In the genomic region with DNA sequence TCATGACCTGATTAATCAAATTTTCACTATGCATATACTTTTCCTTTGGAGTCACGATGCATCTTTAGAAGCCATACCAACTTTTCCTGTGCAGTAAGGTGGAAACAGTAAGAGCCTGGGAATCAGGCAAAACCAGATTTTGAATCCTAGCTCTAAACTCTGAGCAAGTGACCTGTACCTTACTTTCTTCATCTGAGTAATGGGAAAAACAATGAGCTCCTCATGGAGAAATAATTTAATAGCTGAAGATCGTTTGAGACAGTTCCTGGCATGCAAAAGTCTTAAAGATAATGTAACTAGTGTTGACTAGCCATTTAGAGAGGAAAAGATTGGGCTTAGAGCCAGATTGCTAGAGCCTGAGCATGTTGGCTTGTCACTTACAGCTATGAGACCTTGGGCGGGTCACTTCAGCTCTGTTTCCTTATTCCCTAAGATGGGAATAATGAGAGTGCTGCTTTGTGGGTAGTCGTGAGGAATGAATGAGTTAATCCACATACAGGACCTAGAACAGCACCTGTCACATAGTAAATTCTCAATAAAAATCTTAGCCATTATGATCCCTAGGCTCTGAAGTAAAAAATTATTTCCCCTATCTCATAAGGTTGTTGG, we compare ENCODE assay signal across 17 cellular contexts. TPM values are rescaled to one million over a fixed set of nuclear protein-coding genes. Genes with fewer than 3 reads are reported as not detected.
DNase-seq lines count a peak whose midpoint lies in the region; ATAC-seq, FAIRE-seq and TF ChIP-seq lines count a peak whose summit lies in the region.
"Had no signal": no experiment of that assay in that cellular context is flagged by ENCODE, and none has a peak within 500 bp of the region (broad histone marks: within the 10 kb centered on the region; RNA-seq: fewer than 3 reads in every experiment).

No MANE protein-coding gene starts in this region.

- H3K27me3 ChIP-seq in IMR-90 (ENCODE audit: control insufficient read depth, insufficient read depth, low read length) (no peaks in the 10 kb centered on the region), psoas muscle (ENCODE audit: insufficient read depth in 3 of 3, low read length in 2 of 3) (no peaks in the 10 kb centered on the region)
- H3K27me3 ChIP-seq: BLaER1 had no signal

- 77% methylated on average over 3 of the region's 4 CpGs for WGBS in A549 (ENCODE audit: missing lambda C conversion rate)
- WGBS in IMR-90 (ENCODE audit: extremely low coverage in 2 of 2, insufficient read length in 1 of 2), 2 experiments, result no CpG with 5 or more reads among the region's 4 CpGs
- 43 to 53% (median 47%) methylated on average over 4 of the region's 4 CpGs for WGBS in psoas muscle, 3 donors

- 0 out of 2 replicates have a peak overlapping the region, but pooled peaks have one; percentile 64 for H2BK20ac ChIP-seq in IMR-90 (ENCODE audit: low read depth, low read length)

- no peak overlapping the region for H3K4me3 Mint-ChIP-seq in glutamatergic neuron (ENCODE audit: unreplicated experiment)
- H3K4me3 Mint-ChIP-seq: CD8-positive, alpha-beta memory T cell; H9 had no signal

- H3K9me3 Mint-ChIP-seq in glutamatergic neuron (ENCODE audit: unreplicated experiment), result no peaks in the 10 kb centered on the region
- H3K9me3 Mint-ChIP-seq: CD8-positive, alpha-beta memory T cell; H9 had no signal

- 0 out of 2 replicates have a peak overlapping the region, but pooled peaks have one; percentile 43 for H2AK5ac ChIP-seq in IMR-90 (ENCODE audit: low read depth, low read length)

- peak overlapping the region; percentile 38; the same call in 1 of the 2 replicates for H2BK120ac ChIP-seq in IMR-90 (ENCODE audit: low read depth, low read length)

- no peak for TF ChIP-seq EP300 in A549 (IDR thresholded peaks at IDR 0.05)

- no peak overlapping the region for H2AK9ac ChIP-seq in IMR-90 (replicated peaks; ENCODE audit: low read depth, low read length, poor library complexity)

- H3K79me1 ChIP-seq in IMR-90 (ENCODE audit: low read depth in 1 of 2, low read length in 2 of 2), result no peaks in the 10 kb centered on the region

- no peak overlapping the region for H3K14ac ChIP-seq in IMR-90 (replicated peaks; ENCODE audit: low read depth, low read length)

- H3K4ac ChIP-seq in IMR-90 (ENCODE audit: low read depth, low read length), result no peak overlapping the region

- BruUV-seq in IMR-90 (replicated peaks; lab: Mats Ljungman, UMichigan), result no TSS peak

- peaks cover 20% of the 10 kb centered on the region for H3K4me1 ChIP-seq in A549
- peaks cover 2% of the 10 kb centered on the region; the same call in 1 of the 2 replicates for H3K4me1 ChIP-seq in IMR-90 (ENCODE audit: control insufficient read depth, insufficient read depth, low read length)
- H3K4me1 ChIP-seq in psoas muscle, result peaks cover 31% of the 10 kb centered on the region
- H3K4me1 ChIP-seq: BLaER1 had no signal

- H2AFZ ChIP-seq in IMR-90 (replicated peaks; ENCODE audit: low read length, poor library complexity), result no peak overlapping the region

- no peaks in the 10 kb centered on the region for H3K9me1 ChIP-seq in IMR-90 (ENCODE audit: insufficient read depth, low read length)

- DNase-seq in A549 (ENCODE audit: low read depth in 1 of 2, low spot score in 1 of 2) (no peak), IMR-90 (no peak), psoas muscle (no peak), COR-L47 (lab: John Stamatoyannopoulos, UW) (no peak), glutamatergic neuron (no peak)
- DNase-seq: AML-193; CD8-positive, alpha-beta memory T cell; DMS53; GOT3; H9 had no signal

- peak overlapping the region; percentile 66 for H3K4me2 ChIP-seq in A549
- H3K4me2 ChIP-seq in IMR-90 (ENCODE audit: low read depth, low read length), result no peak overlapping the region
- H3K4me2 ChIP-seq: BLaER1 had no signal

- TF ChIP-seq POLR2A in A549 (IDR thresholded peaks at IDR 0.05; ENCODE audit: low read length) (no peak), IMR-90 (IDR thresholded peaks at IDR 0.05; ENCODE audit: low read depth, low read length) (no peak)

- 0 out of 2 replicates have a peak overlapping the region, but pooled peaks have one; percentile 41 for H4K5ac ChIP-seq in IMR-90 (ENCODE audit: low read depth, low read length)

- no peak overlapping the region for H3K27ac Mint-ChIP-seq in glutamatergic neuron (ENCODE audit: unreplicated experiment)
- H3K27ac Mint-ChIP-seq: CD8-positive, alpha-beta memory T cell; H9 had no signal

- dilution Hi-C loops in IMR-90 (cut with HindIII; ENCODE audit: low sequenced_read_pairs, unreplicated experiment), result no loop called here

- TF ChIP-seq RAD21 in A549 (conservative IDR thresholded peaks at IDR 0.05 in 1 of 2, IDR thresholded peaks at IDR 0.05 in 1 of 2) (no peak), IMR-90 (IDR thresholded peaks at IDR 0.05; ENCODE audit: low read length) (no peak)

- POLR2A ChIA-PET in A549 (lab: Yijun Ruan, JAX) (interaction anchor here (1.1 to 2.0 kb wide), 2 partner anchors 10 to 18 kb away, joined by 4 to 8 read pairs; partner anchors contain the start of gene CCNYL1), IMR-90 (lab: Charles Lee; ENCODE audit: unreplicated experiment) (no interaction called here)

- FAIRE-seq in A549 (lab: Jason Lieb, UNC), result no peak
- FAIRE-seq: HepG2, HTR-8/SVneo had no signal

- no peak overlapping the region for H2BK5ac ChIP-seq in IMR-90 (ENCODE audit: low read depth, low read length, poor library complexity, severe bottlenecking)

- TF ChIP-seq CTCF in A549 (IDR thresholded peaks at IDR 0.05) (no peak), IMR-90 (conservative IDR thresholded peaks at IDR 0.05; ENCODE audit: low read depth, low read length) (no peak), psoas muscle (IDR thresholded peaks at IDR 0.05) (no peak), glutamatergic neuron (IDR thresholded peaks at IDR 0.05; ENCODE audit: partially characterized antibody, unreplicated experiment) (no peak)

- H2BK15ac ChIP-seq in IMR-90 (ENCODE audit: low read depth, low read length), result peak overlapping the region; percentile 74; the same call in 1 of the 3 replicates

- no peak overlapping the region for H3K56ac ChIP-seq in IMR-90 (ENCODE audit: extremely low read depth, insufficient read depth, low read length)

- H3K4me3 ChIP-seq in A549 (no peak overlapping the region), IMR-90 (ENCODE audit: insufficient read depth, low read depth, low read length) (no peak overlapping the region), psoas muscle (no peak overlapping the region)
- H3K4me3 ChIP-seq: BLaER1 had no signal

- intact Hi-C loops in IMR-90 (cut with micrococcal nuclease) (no loop called here), psoas muscle (cut with DNase I) (no loop called here)

- in situ Hi-C loops in IMR-90 (cut with MboI; ENCODE audit: low sequenced_read_pairs), result no loop called here

- H3K36me3 ChIP-seq in IMR-90 (ENCODE audit: control insufficient read depth, insufficient read depth, low read length) (no peaks in the 10 kb centered on the region), psoas muscle (ENCODE audit: insufficient read depth in 1 of 2, low read depth in 1 of 2) (no peaks in the 10 kb centered on the region)
- H3K36me3 ChIP-seq: BLaER1 had no signal

- ATAC-seq in A549 (no peak), IMR-90 (ENCODE audit: low read depth) (no peak), esophagus mucosa (peak; percentile 75), psoas muscle (no peak), GM18498 (IDR thresholded peaks at IDR 0.05; ENCODE audit: unreplicated experiment) (no peak), HG03460 (IDR thresholded peaks at IDR 0.05; ENCODE audit: unreplicated experiment) (no peak)
- ATAC-seq: HepG2 had no signal

- no peak overlapping the region for H3K18ac ChIP-seq in IMR-90 (ENCODE audit: low read depth, low read length)

- H3K23ac ChIP-seq in IMR-90 (ENCODE audit: low read depth, low read length), result no peak overlapping the region

- no peaks in the 10 kb centered on the region for H3K27me3 Mint-ChIP-seq in glutamatergic neuron (ENCODE audit: unreplicated experiment)

- H4K8ac ChIP-seq in IMR-90 (ENCODE audit: low read depth in 2 of 2, low read length in 2 of 2), result no peak overlapping the region

- H3K9ac ChIP-seq in IMR-90 (ENCODE audit: low read depth, low read length), result no peak overlapping the region
- H3K9ac ChIP-seq: BLaER1 had no signal

- H4K91ac ChIP-seq in IMR-90 (ENCODE audit: insufficient read depth, low read depth, low read length), result no peak overlapping the region; the same call in 1 of the 2 replicates

- CTCF ChIA-PET in A549 (lab: Yijun Ruan, JAX) (interaction anchor here (0.6 to 5.8 kb wide), 13 partner anchors 10 to 347 kb away, joined by 3 to 49 read pairs (median 7); partner anchors contain the start of genes CCNYL1 and METTL21A), IMR-90 (lab: Yijun Ruan, JAX) (interaction anchor here (1.1 kb wide), 1 partner anchor 18 kb away, joined by 3 read pairs; the partner anchor contains the start of gene CCNYL1)

- no peaks in the 10 kb centered on the region for H3K36me3 Mint-ChIP-seq in glutamatergic neuron (ENCODE audit: unreplicated experiment)
- H3K36me3 Mint-ChIP-seq: CD8-positive, alpha-beta memory T cell had no signal

- H4K20me1 ChIP-seq in IMR-90 (ENCODE audit: insufficient read depth, low read length), result no peaks in the 10 kb centered on the region
- H4K20me1 ChIP-seq: BLaER1 had no signal

- H3K27ac ChIP-seq in A549 (peak overlapping the region in 1 of 2 experiments; percentile 21; a peak in 2 of 6 replicates), IMR-90 (ENCODE audit: insufficient read depth, low read length) (no peak overlapping the region), psoas muscle (peak overlapping the region; percentile 72)
- H3K27ac ChIP-seq: 22Rv1, BLaER1 had no signal

- H3K4me1 Mint-ChIP-seq in glutamatergic neuron (ENCODE audit: low read depth, unreplicated experiment), result peaks cover 2% of the 10 kb centered on the region

- H3K9me3 ChIP-seq in A549 (no peaks in the 10 kb centered on the region), IMR-90 (ENCODE audit: control insufficient read depth, insufficient read depth, low read length) (no peaks in the 10 kb centered on the region), psoas muscle (no peaks in the 10 kb centered on the region)
- H3K9me3 ChIP-seq: BLaER1 had no signal

TF ChIP-seq in A549, 52 proteins besides CTCF, POLR2A, EP300 and RAD21 (continues in another document):
- no peak for TF ChIP-seq HOXA7 (CRISPR knock-in tag; IDR thresholded peaks at IDR 0.05)
- TF ChIP-seq HDAC2 (IDR thresholded peaks at IDR 0.05), result no peak

TF ChIP-seq in IMR-90, 13 proteins besides CTCF, POLR2A, EP300 and RAD21 (continues in another document):
- TF ChIP-seq NFE2L2 (IDR thresholded peaks at IDR 0.05; ENCODE audit: low read depth, low read length), result no peak

RNA-seq across cellular contexts. Expression of gene CCNYL1, which starts 17.7 kb away (rescaled TPM):
- 31.6 and 38.7 TPM in 2 replicates for polyA plus RNA-seq in A549 (2011; rRNA removed)
- polyA plus RNA-seq in A549 (2012; cell fraction: cytosol; rRNA removed), result 13.0 and 14.8 TPM in 2 replicates
- polyA plus RNA-seq in A549 (2012; cell fraction: nucleus; rRNA removed), result 9.4 and 12.8 TPM in 2 replicates
- polyA plus RNA-seq in A549 (2017; fragmentation: RNase III; extraction: RNeasy Plus Mini Kit Qiagen cat#74134 plus additional on column Dnase treatment), result 16.9 to 20.8 TPM (median 17.7 TPM) in 3 replicates
- 9.6 and 11.0 TPM in 2 replicates for polyA minus RNA-seq in A549 (2011; rRNA and poly(A)+ RNA removed)
- total RNA-seq in IMR-90 (2012; rRNA removed), result 5.4 and 6.7 TPM in 2 replicates
- polyA plus RNA-seq in IMR-90 (2012; rRNA removed), result 5.7 and 7.3 TPM in 2 replicates
- 2.9 and 3.5 TPM in 2 replicates for polyA plus RNA-seq in IMR-90 (2012; cell fraction: cytosol; rRNA removed)
- polyA plus RNA-seq in IMR-90 (2012; cell fraction: nucleus; rRNA removed; ENCODE audit: low replicate concordance), result 3.3 and 13.0 TPM in 2 replicates
- total RNA-seq in esophagus mucosa, result 19.0 TPM
- 1 to 10 TPM; 6.8 to 9.7 (median 7.6) TPM for total RNA-seq in psoas muscle
- 10 to 100 TPM in 1 of 3 donors, 1 to 10 TPM in 2; 6.1 to 15.7 (median 8.5) TPM for polyA plus RNA-seq in psoas muscle
- 18.0 TPM for total RNA-seq in glutamatergic neuron (ENCODE audit: unreplicated experiment)
